Comparison of ENCODE assay signal across 18 cellular contexts in the genomic region with DNA sequence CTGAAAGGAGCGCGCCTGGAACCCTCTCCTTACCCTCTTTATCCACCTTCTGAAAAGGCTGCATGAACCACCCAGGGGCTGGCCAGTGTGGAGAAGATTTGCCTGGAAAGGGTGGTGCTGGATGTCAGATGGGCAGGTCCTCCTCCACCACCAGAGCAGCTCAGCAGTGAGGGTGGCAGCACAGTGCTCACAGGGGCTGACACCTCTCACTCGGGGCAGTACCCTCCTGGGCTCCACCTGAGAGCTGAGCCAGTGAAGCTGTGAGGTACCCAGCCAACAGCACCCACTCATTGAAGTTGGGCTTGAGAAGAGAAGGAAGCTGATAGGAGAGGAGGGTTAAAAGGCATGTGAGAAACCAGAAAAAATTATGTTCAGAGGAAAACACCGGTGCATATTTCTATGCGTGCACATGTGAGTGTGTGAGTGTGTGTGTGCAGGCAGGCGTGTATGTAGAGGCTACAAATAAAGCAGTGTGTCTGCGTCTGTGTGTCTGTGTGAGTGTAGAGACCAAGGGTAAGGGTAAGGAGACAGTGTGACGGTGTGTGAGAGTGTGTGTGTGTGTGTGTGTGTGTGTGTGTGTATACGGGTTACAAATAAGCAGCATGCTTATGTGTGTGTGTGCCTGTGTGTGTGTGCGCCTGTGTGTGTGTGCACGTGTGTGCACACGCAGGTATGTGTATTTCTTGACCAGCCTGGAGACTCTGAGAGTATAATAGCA. TPM values are rescaled to one million over a fixed set of nuclear protein-coding genes. Genes with fewer than 3 reads are reported as not detected.
DNase-seq lines count a peak whose midpoint lies in the region; ATAC-seq and TF ChIP-seq lines count a peak whose summit lies in the region.
"Had no signal": no experiment of that assay in that cellular context is flagged by ENCODE, and none has a peak within 500 bp of the region (broad histone marks: within the 10 kb centered on the region; RNA-seq: fewer than 3 reads in every experiment).

No MANE protein-coding gene starts in this region.

- DNase-seq in natural killer cell treated with Interleukin-12 subunit alpha and Interleukin-12 subunit beta and Interleukin-15 and Interleukin-18, amount 100 ng/mL, for 72 hours (ENCODE audit: low spot score), result no peak
- DNase-seq in natural killer cell (no peak), choroid plexus epithelial cell (ENCODE audit: low read depth) (peak; percentile 19), left colon (no peak), BE2C (no peak), iPS-NIHi7 (ENCODE audit: extremely low spot score) (no peak), middle frontal gyrus (ENCODE audit: extremely low spot score, low spot score) (no peak)
- DNase-seq: aorta; DMS 273 treated with DMSO at 0.1 percent for 48 hours; dorsolateral prefrontal cortex; left ventricle myocardium inferior; naive thymus-derived CD8-positive, alpha-beta T cell; NCI-H2107; NCI-H748 treated with DMSO at 0.1 percent for 48 hours; retina; SW 1271 had no signal

- no peak for TF ChIP-seq CTCF in natural killer cell (IDR thresholded peaks at IDR 0.05)
- TF ChIP-seq CTCF in choroid plexus epithelial cell (conservative IDR thresholded peaks at IDR 0.05; ENCODE audit: low read depth, low read length), result no peak
- no peak for TF ChIP-seq CTCF in nephron (IDR thresholded peaks at IDR 0.05; ENCODE audit: unreplicated experiment in 3 of 3)
- no peak for TF ChIP-seq CTCF in BE2C (IDR thresholded peaks at IDR 0.05; ENCODE audit: low read depth, low read length)

- H3K9me3 Mint-ChIP-seq in natural killer cell treated with Interleukin-12 subunit alpha and Interleukin-12 subunit beta and Interleukin-15 and Interleukin-18, amount 100 ng/mL, for 72 hours, result no peaks in the 10 kb centered on the region
- no peaks in the 10 kb centered on the region for H3K9me3 Mint-ChIP-seq in natural killer cell
- no peaks in the 10 kb centered on the region for H3K9me3 Mint-ChIP-seq in nephron
- H3K9me3 Mint-ChIP-seq: naive thymus-derived CD8-positive, alpha-beta T cell had no signal

- no peaks in the 10 kb centered on the region for H3K4me1 ChIP-seq in BE2C

- H3K27ac Mint-ChIP-seq in natural killer cell treated with Interleukin-12 subunit alpha and Interleukin-12 subunit beta and Interleukin-15 and Interleukin-18, amount 100 ng/mL, for 72 hours, result no peak overlapping the region
- H3K27ac Mint-ChIP-seq in natural killer cell (no peak overlapping the region), nephron (peak overlapping the region in 2 of 3 experiments; percentile 12 to 85)

- no peaks in the 10 kb centered on the region for H3K36me3 Mint-ChIP-seq in natural killer cell treated with Interleukin-12 subunit alpha and Interleukin-12 subunit beta and Interleukin-15 and Interleukin-18, amount 100 ng/mL, for 72 hours
- H3K36me3 Mint-ChIP-seq in natural killer cell (no peaks in the 10 kb centered on the region), nephron (ENCODE audit: low read depth) (no peaks in the 10 kb centered on the region)
- H3K36me3 Mint-ChIP-seq: naive thymus-derived CD8-positive, alpha-beta T cell had no signal

- no peaks in the 10 kb centered on the region for H3K9me3 ChIP-seq in BE2C
- H3K9me3 ChIP-seq: left ventricle myocardium inferior had no signal

- no peaks in the 10 kb centered on the region for H3K36me3 ChIP-seq in BE2C
- H3K36me3 ChIP-seq: left ventricle myocardium inferior had no signal

- intact Hi-C loops in natural killer cell (cut with micrococcal nuclease), result no loop called here
- intact Hi-C loops in left colon (cut with DNase I, micrococcal nuclease), result no loop called here

- H3K4me3 ChIP-seq in choroid plexus epithelial cell (ENCODE audit: low read depth, low read length), result no peak overlapping the region
- no peak overlapping the region for H3K4me3 ChIP-seq in BE2C (ENCODE audit: low read depth, low read length)
- H3K4me3 ChIP-seq: dorsolateral prefrontal cortex, left ventricle myocardium inferior had no signal

- no peaks in the 10 kb centered on the region for H3K4me1 Mint-ChIP-seq in natural killer cell treated with Interleukin-12 subunit alpha and Interleukin-12 subunit beta and Interleukin-15 and Interleukin-18, amount 100 ng/mL, for 72 hours (ENCODE audit: low read depth in 2 of 2)
- H3K4me1 Mint-ChIP-seq in natural killer cell, result no peaks in the 10 kb centered on the region
- H3K4me1 Mint-ChIP-seq in nephron, result peaks cover 11% of the 10 kb centered on the region

- no peaks in the 10 kb centered on the region for H3K27me3 ChIP-seq in BE2C
- H3K27me3 ChIP-seq: dorsolateral prefrontal cortex had no signal

- ATAC-seq in natural killer cell treated with Interleukin-12 subunit alpha and Interleukin-12 subunit beta and Interleukin-15 and Interleukin-18, amount 100 ng/mL, for 72 hours, result peak; percentile 6 to 48
- no peak for ATAC-seq in natural killer cell
- no peak for ATAC-seq in left colon
- ATAC-seq: naive thymus-derived CD8-positive, alpha-beta T cell had no signal

- H3K4me3 Mint-ChIP-seq in natural killer cell treated with Interleukin-12 subunit alpha and Interleukin-12 subunit beta and Interleukin-15 and Interleukin-18, amount 100 ng/mL, for 72 hours, result no peak overlapping the region
- H3K4me3 Mint-ChIP-seq in natural killer cell (no peak overlapping the region), nephron (no peak overlapping the region)
- H3K4me3 Mint-ChIP-seq: naive thymus-derived CD8-positive, alpha-beta T cell had no signal

- no peaks in the 10 kb centered on the region for H3K27me3 Mint-ChIP-seq in natural killer cell treated with Interleukin-12 subunit alpha and Interleukin-12 subunit beta and Interleukin-15 and Interleukin-18, amount 100 ng/mL, for 72 hours
- H3K27me3 Mint-ChIP-seq in natural killer cell (ENCODE audit: low read depth in 2 of 2), result no peaks in the 10 kb centered on the region
- H3K27me3 Mint-ChIP-seq in nephron (ENCODE audit: low read depth), result peaks cover 4% of the 10 kb centered on the region
- H3K27me3 Mint-ChIP-seq: naive thymus-derived CD8-positive, alpha-beta T cell had no signal

RNA-seq across cellular contexts. Expression of a gene that starts 40.8 kb away (rescaled TPM):
- total RNA-seq in natural killer cell treated with Interleukin-12 subunit alpha and Interleukin-12 subunit beta and Interleukin-15 and Interleukin-18, amount 100 ng/mL, for 72 hours, result not detected
- total RNA-seq in natural killer cell (not detected), left colon (not detected)
- not detected for polyA plus RNA-seq in BE2C (2012; ENCODE audit: insufficient read depth, insufficient read length, low read depth)
- total RNA-seq: aorta; dorsolateral prefrontal cortex; left ventricle myocardium inferior; naive thymus-derived CD8-positive, alpha-beta T cell; ureter had no signal
- polyA plus RNA-seq: aorta; naive thymus-derived CD8-positive, alpha-beta T cell had no signal

Comparison
In these comparisons a context has a peak if more than half of its experiments do, and no peak if none do; other contexts are left out.
1. ATAC-seq: peak in natural killer cell treated with Interleukin-12 subunit alpha and Interleukin-12 subunit beta and Interleukin-15 and Interleukin-18, amount 100 ng/mL, for 72 hours (2 of 2); none in natural killer cell (0 of 3) and left colon (single experiment).
2. H3K27ac Mint-ChIP-seq: peak in nephron (2 of 3); none in natural killer cell treated with Interleukin-12 subunit alpha and Interleukin-12 subunit beta and Interleukin-15 and Interleukin-18, amount 100 ng/mL, for 72 hours (0 of 2) and natural killer cell (0 of 2).